Comparison of ENCODE assay signal across 9 cellular contexts in the genomic region with DNA sequence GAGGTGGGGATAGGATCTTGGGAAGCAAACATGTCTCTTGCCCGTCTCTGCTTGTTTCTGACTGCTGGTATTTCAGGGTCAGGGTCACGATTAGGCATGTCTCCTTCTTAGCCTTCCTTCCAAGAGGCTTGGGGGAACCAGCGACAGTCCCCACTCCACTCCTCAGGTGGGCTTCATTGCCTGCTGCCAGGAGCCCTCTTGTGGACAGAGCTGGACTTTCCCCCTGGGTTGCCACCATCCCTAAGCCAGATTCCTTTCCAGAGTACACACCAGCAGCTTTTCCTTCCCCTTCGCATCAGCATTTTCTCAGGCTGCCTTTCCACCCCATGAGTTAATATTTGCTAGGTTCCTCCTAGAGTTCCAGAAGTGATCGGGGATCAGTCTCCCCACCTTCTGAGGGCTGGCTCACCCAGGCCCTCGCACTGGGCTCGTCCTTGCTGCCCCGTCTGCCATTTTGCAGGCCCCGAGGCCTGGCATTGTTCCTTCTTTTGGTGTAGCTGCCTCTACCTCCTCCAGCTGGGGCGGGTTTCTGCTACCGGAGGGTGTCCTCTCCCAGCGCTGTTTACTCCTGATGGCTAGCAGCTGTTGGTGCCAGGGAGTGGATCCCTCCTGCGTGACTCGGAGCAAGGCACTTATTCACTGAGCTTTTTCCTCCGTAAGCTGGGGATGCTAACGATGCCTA. TPM values are rescaled to one million over a fixed set of nuclear protein-coding genes. Genes with fewer than 3 reads are reported as not detected.
DNase-seq lines count a peak whose midpoint lies in the region; ATAC-seq, FAIRE-seq and TF ChIP-seq lines count a peak whose summit lies in the region.
"Had no signal": no experiment of that assay in that cellular context is flagged by ENCODE, and none has a peak within 500 bp of the region (broad histone marks: within the 10 kb centered on the region; RNA-seq: fewer than 3 reads in every experiment).

No MANE protein-coding gene starts in this region.

- TF ChIP-seq RAD21 in A549 (conservative IDR thresholded peaks at IDR 0.05 in 1 of 2, IDR thresholded peaks at IDR 0.05 in 1 of 2): peak; percentile 79 to 93

- no peaks in the 10 kb centered on the region for H3K27me3 Mint-ChIP-seq in T-helper 1 cell treated with Interleukin-12 subunit alpha and Interleukin-12 subunit beta and Interleukin-4 antibody, amounts not matched to agents 30 μg/mL and 1 μg/mL, for 36 hours (ENCODE audit: low read depth)

- POLR2A ChIA-PET in A549 (lab: Yijun Ruan, JAX): interaction anchor here (0.6 to 2.2 kb wide), 2 partner anchors 10 to 163 kb away, joined by 3 to 14 read pairs; a partner anchor contains a TSS

- H3K4me3 Mint-ChIP-seq in T-helper 1 cell treated with Interleukin-12 subunit alpha and Interleukin-12 subunit beta and Interleukin-4 antibody, amounts not matched to agents 30 μg/mL and 1 μg/mL, for 36 hours: no peak overlapping the region

- no peaks in the 10 kb centered on the region for H3K9me3 Mint-ChIP-seq in T-helper 1 cell treated with Interleukin-12 subunit alpha and Interleukin-12 subunit beta and Interleukin-4 antibody, amounts not matched to agents 30 μg/mL and 1 μg/mL, for 36 hours

- TF ChIP-seq POLR2A in A549 (IDR thresholded peaks at IDR 0.05; ENCODE audit: low read length) (no peak), right lobe of liver (IDR thresholded peaks at IDR 0.05) (no peak), testis (IDR thresholded peaks at IDR 0.05) (no peak)

- peaks cover 5% of the 10 kb centered on the region for H3K36me3 Mint-ChIP-seq in T-helper 1 cell treated with Interleukin-12 subunit alpha and Interleukin-12 subunit beta and Interleukin-4 antibody, amounts not matched to agents 30 μg/mL and 1 μg/mL, for 36 hours (ENCODE audit: low read depth)

- H3K4me3 ChIP-seq in A549: no peak overlapping the region
- H3K4me3 ChIP-seq in coronary artery: peak overlapping the region; percentile 27
- no peak overlapping the region for H3K4me3 ChIP-seq in right lobe of liver
- H3K4me3 ChIP-seq in testis: no peak overlapping the region

- H3K27ac ChIP-seq in A549 (peak overlapping the region in 1 of 2 experiments; percentile 47; a peak in 2 of 6 replicates), coronary artery (no peak overlapping the region), right lobe of liver (no peak overlapping the region), testis (no peak overlapping the region)
- H3K27ac ChIP-seq: epithelial cell of prostate had no signal

- peaks cover 0 to 7% (median 0%) of the 10 kb centered on the region in 4 donors for H3K36me3 ChIP-seq in right lobe of liver
- H3K36me3 ChIP-seq in testis (ENCODE audit: low read depth, missing control alignments): no peaks in the 10 kb centered on the region

- ATAC-seq in A549 (peak; percentile 82 to 87), right lobe of liver (peak; percentile 79 to 88 (median 84)), HG03432 (IDR thresholded peaks at IDR 0.05; ENCODE audit: unreplicated experiment) (no peak)

- intact Hi-C loops in right lobe of liver (cut with DNase I): loop anchor here in 1 of 2 donors (10.0 kb wide), 1 partner anchor 189 kb away; no protein-coding TSS in a partner anchor
- intact Hi-C loops in testis (cut with DNase I; ENCODE audit: low total_unique reads): no loop called here

- no peaks in the 10 kb centered on the region for H3K27me3 ChIP-seq in right lobe of liver
- H3K27me3 ChIP-seq in testis: no peaks in the 10 kb centered on the region

- WGBS in A549 (ENCODE audit: missing lambda C conversion rate): 54% methylated on average over 16 of the region's 16 CpGs
- WGBS in right lobe of liver (ENCODE audit: insufficient coverage, low coverage, low lambda C conversion rate, missing lambda C conversion rate): 25% methylated on average over 7 of the region's 16 CpGs
- 48% methylated on average over 14 to 16 of the region's 16 CpGs for WGBS in testis, 2 donors

- DNase-seq in A549 (ENCODE audit: low read depth in 1 of 2, low spot score in 1 of 2) (peak; percentile 72 to 73), NCI-H1694 treated with DMSO at 0.1 percent for 48 hours (lab: John Stamatoyannopoulos, UW) (peak; percentile 59), coronary artery (ENCODE audit: low spot score) (peak; percentile 74), right lobe of liver (no peak), testis (peak; percentile 72)

- TF ChIP-seq CTCF in A549 (IDR thresholded peaks at IDR 0.05) (peak; percentile 87), GM12872 (IDR thresholded peaks at IDR 0.05; ENCODE audit: insufficient read depth, low read depth, low read length) (peak; percentile 96), coronary artery (IDR thresholded peaks at IDR 0.05) (peak; percentile 78), right lobe of liver (IDR thresholded peaks at IDR 0.05) (peak; percentile 69 to 79 (median 78)), testis (IDR thresholded peaks at IDR 0.05) (peak; percentile 51 to 80 (median 74))

- H3K4me1 ChIP-seq in A549: peaks cover 4% of the 10 kb centered on the region; the same call in 1 of the 3 replicates
- H3K4me1 ChIP-seq in right lobe of liver: peaks cover 0 to 9% (median 0%) of the 10 kb centered on the region in 4 donors
- peaks cover 15% of the 10 kb centered on the region for H3K4me1 ChIP-seq in testis

- H3K27ac Mint-ChIP-seq in T-helper 1 cell treated with Interleukin-12 subunit alpha and Interleukin-12 subunit beta and Interleukin-4 antibody, amounts not matched to agents 30 μg/mL and 1 μg/mL, for 36 hours: peak overlapping the region; percentile 43

- peaks cover 8% of the 10 kb centered on the region for H3K4me1 Mint-ChIP-seq in T-helper 1 cell treated with Interleukin-12 subunit alpha and Interleukin-12 subunit beta and Interleukin-4 antibody, amounts not matched to agents 30 μg/mL and 1 μg/mL, for 36 hours (ENCODE audit: low read depth)

- CTCF ChIA-PET in A549 (lab: Yijun Ruan, JAX): interaction anchor here (0.5 to 4.8 kb wide), 31 partner anchors 9 to 429 kb away, joined by 3 to 28 read pairs (median 4); a partner anchor contains a TSS

- TF ChIP-seq EP300 in A549 (IDR thresholded peaks at IDR 0.05): no peak

- FAIRE-seq in A549 (lab: Jason Lieb, UNC): no peak

- peak overlapping the region; percentile 35; the same call in 1 of the 3 replicates for H3K4me2 ChIP-seq in A549

- H3K9me3 ChIP-seq in A549: no peaks in the 10 kb centered on the region
- no peaks in the 10 kb centered on the region for H3K9me3 ChIP-seq in right lobe of liver
- no peaks in the 10 kb centered on the region for H3K9me3 ChIP-seq in testis

TF ChIP-seq in A549, 52 proteins besides CTCF, POLR2A, EP300 and RAD21 (continues in another document):
- TF ChIP-seq MYC (IDR thresholded peaks at IDR 0.05; ENCODE audit: borderline replicate concordance, low read length) (no peak), TFCP2L1 (CRISPR knock-in tag; IDR thresholded peaks at IDR 0.05) (no peak)
- TF ChIP-seq, protein P1, sequence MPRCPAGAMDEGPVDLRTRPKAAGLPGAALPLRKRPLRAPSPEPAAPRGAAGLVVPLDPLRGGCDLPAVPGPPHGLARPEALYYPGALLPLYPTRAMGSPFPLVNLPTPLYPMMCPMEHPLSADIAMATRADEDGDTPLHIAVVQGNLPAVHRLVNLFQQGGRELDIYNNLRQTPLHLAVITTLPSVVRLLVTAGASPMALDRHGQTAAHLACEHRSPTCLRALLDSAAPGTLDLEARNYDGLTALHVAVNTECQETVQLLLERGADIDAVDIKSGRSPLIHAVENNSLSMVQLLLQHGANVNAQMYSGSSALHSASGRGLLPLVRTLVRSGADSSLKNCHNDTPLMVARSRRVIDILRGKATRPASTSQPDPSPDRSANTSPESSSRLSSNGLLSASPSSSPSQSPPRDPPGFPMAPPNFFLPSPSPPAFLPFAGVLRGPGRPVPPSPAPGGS (IDR thresholded peaks at IDR 0.05): no peak

RNA-seq across cellular contexts. Expression of a gene that starts 8.8 kb away (rescaled TPM):
- polyA plus RNA-seq in A549 (2011; rRNA removed) (0.09 and 0.10 TPM in 2 replicates), A549 (2017; fragmentation: RNase III; extraction: RNeasy Plus Mini Kit Qiagen cat#74134 plus additional on column Dnase treatment) (0.09 to 0.12 TPM (median 0.12 TPM) in 3 replicates), testis (ENCODE audit: insufficient read depth, low read depth, low replicate concordance) (128 TPM)
- polyA plus RNA-seq in A549 (2012; cell fraction: cytosol; rRNA removed): 0.12 TPM in 2 replicates
- 0.10 and 0.13 TPM in 2 replicates for polyA plus RNA-seq in A549 (2012; cell fraction: nucleus; rRNA removed)
- 0.10 and 0.50 TPM in 2 replicates for polyA minus RNA-seq in A549 (2011; rRNA and poly(A)+ RNA removed)
- total RNA-seq in right lobe of liver (under 1 TPM in 1 of 6 experiments, not detected in 5; 0.18 TPM), testis (100 to 1,000 TPM in 1 of 2 donors, 10 to 100 TPM in 1; 40.0 to 119 TPM)

RNA-seq across cellular contexts. Expression of a gene that starts 13.4 kb away (rescaled TPM):
- polyA plus RNA-seq in A549 (2011; rRNA removed) (not detected in 2 replicates), A549 (2017; fragmentation: RNase III; extraction: RNeasy Plus Mini Kit Qiagen cat#74134 plus additional on column Dnase treatment) (not detected in 3 replicates), testis (ENCODE audit: insufficient read depth, low read depth, low replicate concordance) (62.1 TPM)
- not detected in 2 replicates for polyA plus RNA-seq in A549 (2012; cell fraction: cytosol; rRNA removed)
- polyA plus RNA-seq in A549 (2012; cell fraction: nucleus; rRNA removed): not detected in 2 replicates
- polyA minus RNA-seq in A549 (2011; rRNA and poly(A)+ RNA removed): not detected in 2 replicates
- total RNA-seq in right lobe of liver (1 to 10 TPM in 1 of 6 experiments, under 1 TPM in 4, not detected in 1; 0.20 to 1.1 (median 0.56) TPM), testis (10 to 100 TPM; 26.6 to 55.0 TPM)

RNA-seq across cellular contexts. Expression of a gene that starts 20.9 kb away (rescaled TPM):
- polyA plus RNA-seq in A549 (2011; rRNA removed) (9.3 and 10.7 TPM in 2 replicates), A549 (2017; fragmentation: RNase III; extraction: RNeasy Plus Mini Kit Qiagen cat#74134 plus additional on column Dnase treatment) (17.2 to 21.6 TPM (median 19.3 TPM) in 3 replicates), testis (ENCODE audit: insufficient read depth, low read depth, low replicate concordance) (59.7 TPM)
- polyA plus RNA-seq in A549 (2012; cell fraction: cytosol; rRNA removed): 24.6 and 31.7 TPM in 2 replicates
- 115 and 180 TPM in 2 replicates for polyA plus RNA-seq in A549 (2012; cell fraction: nucleus; rRNA removed)
- polyA minus RNA-seq in A549 (2011; rRNA and poly(A)+ RNA removed): 14.3 and 19.7 TPM in 2 replicates
- total RNA-seq in right lobe of liver (10 to 100 TPM; 13.2 to 21.9 (median 19.2) TPM), testis (100 to 1,000 TPM; 106 to 118 TPM)

RNA-seq across cellular contexts. Expression of a gene that starts 32.8 kb away (rescaled TPM):
- polyA plus RNA-seq in A549 (2011; rRNA removed) (17.9 and 19.4 TPM in 2 replicates), A549 (2017; fragmentation: RNase III; extraction: RNeasy Plus Mini Kit Qiagen cat#74134 plus additional on column Dnase treatment) (32.8 to 35.8 TPM (median 33.5 TPM) in 3 replicates), testis (ENCODE audit: insufficient read depth, low read depth, low replicate concordance) (16.9 TPM)
- 52.5 and 61.3 TPM in 2 replicates for polyA plus RNA-seq in A549 (2012; cell fraction: cytosol; rRNA removed)
- 122 and 133 TPM in 2 replicates for polyA plus RNA-seq in A549 (2012; cell fraction: nucleus; rRNA removed)
- 13.4 and 21.1 TPM in 2 replicates for polyA minus RNA-seq in A549 (2011; rRNA and poly(A)+ RNA removed)
- total RNA-seq in right lobe of liver (1 to 10 TPM in 2 of 6 experiments, under 1 TPM in 4; 0.24 to 8.8 (median 0.77) TPM), testis (10 to 100 TPM; 19.9 to 22.8 TPM)

Comparison
In these comparisons a context has a peak if more than half of its experiments do, and no peak if none do; other contexts are left out.
1. DNase-seq: peak in A549 (2 of 2), NCI-H1694 treated with DMSO at 0.1 percent for 48 hours (single experiment), coronary artery (single experiment) and testis (single experiment); none in right lobe of liver (0 of 3).
2. RNA of a gene that starts 8.8 kb away (total RNA-seq): 40.0 to 119 TPM in testis; 0.18 TPM in right lobe of liver; every median in the first group is over 10 times any median in the second.
3. RNA of a gene that starts 13.4 kb away (total RNA-seq): 26.6 to 55.0 TPM in testis; 0.20 to 1.1 TPM in right lobe of liver; every median in the first group is over 10 times any median in the second.
4. RNA of a gene that starts 20.9 kb away (total RNA-seq): 106 to 118 TPM in testis; 13.2 to 21.9 TPM in right lobe of liver; every median in the first group is over 4 times any median in the second.
5. Peak in every context shown above with its lines, with median percentiles within 50 percentile points of each other: CTCF ChIP-seq.